Comparison of ENCODE assay signal across 8 cellular contexts in genomic region chr1:169485427-169486280, GRCh38. TPM values are rescaled to one million over a fixed set of nuclear protein-coding genes. Genes with fewer than 3 reads are reported as not detected.
DNase-seq lines count a peak whose midpoint lies in the region; ATAC-seq and TF ChIP-seq lines count a peak whose summit lies in the region.

SLC19A2 (minus strand) TSS chr1:169485944; CDS start chr1:169485766, 178 bp downstream.

- DNase-seq in GM12865 (ENCODE audit: low read depth) = peak; percentile 98
- peak; percentile 99 for DNase-seq in NCI-H1105 (lab: John Stamatoyannopoulos, UW)
- DNase-seq in SKM-1 treated with dmso at 0.1 percent for 144 hours (lab: John Stamatoyannopoulos, UW; ENCODE audit: unreplicated experiment) = peak; percentile 100
- peak; percentile 87 for DNase-seq in activated naive CD8-positive, alpha-beta T cell treated with anti-CD3 and anti-CD28 coated beads, Interleukin-2, amount 10 ng/mL, durations not matched to agents 7 days and 5 days
- DNase-seq in head of caudate nucleus = peak; percentile 98 to 100 (median 99)
- DNase-seq in osteocyte (ENCODE audit: extremely low spot score, unreplicated experiment) = peak; percentile 99

- H3K4me3 ChIP-seq in GM12865 (ENCODE audit: low read depth, low read length) (peak within 1 kb of the TSS; percentile 85), thymus (ENCODE audit: low read length) (peak within 1 kb of the TSS; percentile 92)

- H3K27ac Mint-ChIP-seq in activated naive CD8-positive, alpha-beta T cell treated with anti-CD3 and anti-CD28 coated beads, Interleukin-2, amount 10 ng/mL, durations not matched to agents 7 days and 5 days = peak within 1 kb of the TSS; percentile 84
- peak within 1 kb of the TSS; percentile 99 for H3K27ac Mint-ChIP-seq in osteocyte (ENCODE audit: unreplicated experiment)

- peak; percentile 98 for ATAC-seq in HG02642 (IDR thresholded peaks at IDR 0.05; ENCODE audit: poor library complexity, unreplicated experiment)
- peak; percentile 99 for ATAC-seq in activated naive CD8-positive, alpha-beta T cell treated with anti-CD3 and anti-CD28 coated beads, Interleukin-2, amount 10 ng/mL, durations not matched to agents 7 days and 5 days (ENCODE audit: low read depth)

- peaks cover 10% of the 10 kb centered on the region for H3K4me1 ChIP-seq in thymus (ENCODE audit: control insufficient read depth, insufficient read depth, low read length)

- WGBS in thymus = under 1% methylated on average over 86 of the region's 86 CpGs

- TF ChIP-seq CTCF in GM12865 (IDR thresholded peaks at IDR 0.05; ENCODE audit: insufficient read depth, low read depth, low read length, missing control alignments) (peak; percentile 30), osteocyte (IDR thresholded peaks at IDR 0.05) (peak; percentile 25)

- H3K27me3 ChIP-seq in thymus (ENCODE audit: control insufficient read depth, insufficient read depth) = no peaks in the 10 kb centered on the region

- H3K9me3 Mint-ChIP-seq in activated naive CD8-positive, alpha-beta T cell treated with anti-CD3 and anti-CD28 coated beads, Interleukin-2, amount 10 ng/mL, durations not matched to agents 7 days and 5 days = no peaks in the 10 kb centered on the region
- H3K9me3 Mint-ChIP-seq in osteocyte (ENCODE audit: unreplicated experiment) = no peaks in the 10 kb centered on the region

- intact Hi-C loops in head of caudate nucleus (cut with DNase I) = no loop called here

- H3K4me3 Mint-ChIP-seq in activated naive CD8-positive, alpha-beta T cell treated with anti-CD3 and anti-CD28 coated beads, Interleukin-2, amount 10 ng/mL, durations not matched to agents 7 days and 5 days = peak within 1 kb of the TSS; percentile 87
- peak within 1 kb of the TSS; percentile 91 for H3K4me3 Mint-ChIP-seq in osteocyte (ENCODE audit: unreplicated experiment)

- no peaks in the 10 kb centered on the region for H3K27me3 Mint-ChIP-seq in activated naive CD8-positive, alpha-beta T cell treated with anti-CD3 and anti-CD28 coated beads, Interleukin-2, amount 10 ng/mL, durations not matched to agents 7 days and 5 days
- H3K27me3 Mint-ChIP-seq in osteocyte (ENCODE audit: unreplicated experiment) = no peaks in the 10 kb centered on the region

- no peaks in the 10 kb centered on the region for H3K36me3 ChIP-seq in thymus (ENCODE audit: control insufficient read depth, insufficient read depth)

- H3K4me1 Mint-ChIP-seq in activated naive CD8-positive, alpha-beta T cell treated with anti-CD3 and anti-CD28 coated beads, Interleukin-2, amount 10 ng/mL, durations not matched to agents 7 days and 5 days = peaks cover 33% of the 10 kb centered on the region
- peaks cover 36% of the 10 kb centered on the region for H3K4me1 Mint-ChIP-seq in osteocyte (ENCODE audit: unreplicated experiment)

- H3K27ac ChIP-seq in thymus (ENCODE audit: low read depth) = peak within 1 kb of the TSS; percentile 88

- H3K36me3 Mint-ChIP-seq in activated naive CD8-positive, alpha-beta T cell treated with anti-CD3 and anti-CD28 coated beads, Interleukin-2, amount 10 ng/mL, durations not matched to agents 7 days and 5 days = no peaks in the 10 kb centered on the region
- H3K36me3 Mint-ChIP-seq in osteocyte (ENCODE audit: unreplicated experiment) = no peaks in the 10 kb centered on the region

- POLR2A ChIA-PET in activated naive CD8-positive, alpha-beta T cell treated with anti-CD3 and anti-CD28 coated beads, Interleukin-2, amount 10 ng/mL, durations not matched to agents 7 days and 5 days (lab: Charles Lee) = no interaction called here

- H3K9me3 ChIP-seq in thymus (ENCODE audit: control insufficient read depth) = no peaks in the 10 kb centered on the region

RNA-seq across cellular contexts. Expression of gene SLC19A2, which starts in this region (rescaled TPM):
- 1 to 10 TPM; 4.8 to 5.0 TPM for total RNA-seq in activated naive CD8-positive, alpha-beta T cell treated with anti-CD3 and anti-CD28 coated beads, Interleukin-2, amount 10 ng/mL, durations not matched to agents 7 days and 5 days
- total RNA-seq in osteocyte = 3.9 and 4.0 TPM in 2 replicates
- polyA plus RNA-seq in thymus = 22.7 TPM

Comparison
In these comparisons a context has a peak if more than half of its experiments do, and no peak if none do; other contexts are left out.
1. Peak in every context shown above with its lines: DNase-seq, ATAC-seq, H3K4me3 ChIP-seq and H3K27ac ChIP-seq.